9 cellular contexts compared by ENCODE assay signal in genomic region chr9:4689687-4690104, GRCh38. TPM values are rescaled to one million over a fixed set of nuclear protein-coding genes. Genes with fewer than 3 reads are reported as not detected.
DNase-seq lines count a peak whose midpoint lies in the region; ATAC-seq and TF ChIP-seq lines count a peak whose summit lies in the region.
"Had no signal": no experiment of that assay in that cellular context is flagged by ENCODE, and none has a peak within 500 bp of the region (broad histone marks: within the 10 kb centered on the region; RNA-seq: fewer than 3 reads in every experiment).

No MANE protein-coding gene starts in this region.

- H3K9ac ChIP-seq in KMS-11 (no peak overlapping the region), neural progenitor cell (no peak overlapping the region)

- H3F3A ChIP-seq in neural progenitor cell (ENCODE audit: low read depth), result peaks cover 3% of the 10 kb centered on the region

- peak; percentile 74 for ATAC-seq in GM18867 (IDR thresholded peaks at IDR 0.05; ENCODE audit: unreplicated experiment)
- ATAC-seq in GM21723 (IDR thresholded peaks at IDR 0.05; ENCODE audit: unreplicated experiment), result peak; percentile 68
- no peak for ATAC-seq in memory B cell (ENCODE audit: low read depth)
- ATAC-seq: HCT116 had no signal

- H3K4me3 ChIP-seq in KMS-11 (IDR thresholded peaks at IDR 0.05; ENCODE audit: insufficient read depth, low read depth, low read length) (no peak overlapping the region), neural progenitor cell (no peak overlapping the region)

- H3K27me3 Mint-ChIP-seq in memory B cell (no peaks in the 10 kb centered on the region), neural progenitor cell (ENCODE audit: insufficient read depth, low read depth) (no peaks in the 10 kb centered on the region)

- H4K20me1 ChIP-seq in KMS-11 (ENCODE audit: insufficient read depth) (no peaks in the 10 kb centered on the region), neural progenitor cell (ENCODE audit: low read depth) (no peaks in the 10 kb centered on the region)

- DNase-seq in memory B cell (ENCODE audit: low spot score in 2 of 2), result no peak
- no peak for DNase-seq in ecto neural progenitor cell (ENCODE audit: low spot score)
- DNase-seq in neural progenitor cell (ENCODE audit: low spot score), result no peak
- no peak for DNase-seq in cerebellar nuclear complex (lab: John Stamatoyannopoulos, UW)
- DNase-seq in caudate nucleus (lab: John Stamatoyannopoulos, UW), result no peak

- H3K27me3 ChIP-seq in KMS-11 (ENCODE audit: insufficient read depth, low read depth) (no peaks in the 10 kb centered on the region), neural progenitor cell (no peaks in the 10 kb centered on the region)

- TF ChIP-seq CTCF in KMS-11 (conservative IDR thresholded peaks at IDR 0.05; ENCODE audit: low read depth, low read length) (no peak), neural progenitor cell (IDR thresholded peaks at IDR 0.05) (no peak)

- H3K4me1 Mint-ChIP-seq in memory B cell, result peaks cover 25% of the 10 kb centered on the region
- no peaks in the 10 kb centered on the region for H3K4me1 Mint-ChIP-seq in neural progenitor cell

- H3K4me1 ChIP-seq in KMS-11 (ENCODE audit: low read depth, poor library complexity, severe bottlenecking), result peaks cover 36% of the 10 kb centered on the region
- H3K4me1 ChIP-seq in neural progenitor cell, result no peaks in the 10 kb centered on the region

- H3K79me2 ChIP-seq in KMS-11 (ENCODE audit: insufficient read depth, low read depth) (peaks cover 24% of the 10 kb centered on the region; the same call in 1 of the 2 replicates), neural progenitor cell (ENCODE audit: low read depth) (peaks cover 26% of the 10 kb centered on the region)

- H3K36me3 ChIP-seq in KMS-11 (ENCODE audit: insufficient read depth) (0 out of 2 replicates have a peak, but pooled peaks cover 4% of the 10 kb centered on the region), neural progenitor cell (peaks cover 6% of the 10 kb centered on the region)

- peaks cover 30% of the 10 kb centered on the region for H3K36me3 Mint-ChIP-seq in memory B cell
- peaks cover 20% of the 10 kb centered on the region for H3K36me3 Mint-ChIP-seq in neural progenitor cell

- no peak overlapping the region for H3K4me3 Mint-ChIP-seq in memory B cell
- H3K4me3 Mint-ChIP-seq in neural progenitor cell, result no peak overlapping the region

- H3K27ac Mint-ChIP-seq in memory B cell (peak overlapping the region; percentile 32), neural progenitor cell (no peak overlapping the region)

- H3K4me2 ChIP-seq in KMS-11 (peak overlapping the region; percentile 46), neural progenitor cell (no peak overlapping the region)

- H3K9me3 Mint-ChIP-seq in memory B cell, result no peaks in the 10 kb centered on the region
- no peaks in the 10 kb centered on the region for H3K9me3 Mint-ChIP-seq in neural progenitor cell

- no peak overlapping the region for H2AFZ ChIP-seq in KMS-11 (ENCODE audit: low read depth)
- H2AFZ ChIP-seq in neural progenitor cell (replicated peaks), result no peak overlapping the region

- H3K27ac ChIP-seq in KMS-11 (peak overlapping the region; percentile 53), neural progenitor cell (no peak overlapping the region), caudate nucleus (ENCODE audit: low read depth, low read length) (no peak overlapping the region)

- H3K9me3 ChIP-seq in neural progenitor cell (ENCODE audit: low read depth), result no peaks in the 10 kb centered on the region

RNA-seq across cellular contexts. Expression of gene CDC37L1, which starts 10.3 kb away (rescaled TPM):
- total RNA-seq in neural progenitor cell (ENCODE audit: low replicate concordance), result 24.3 and 32.1 TPM in 2 replicates

RNA-seq across cellular contexts. Expression of gene SPATA6L, which starts 23.4 kb away (rescaled TPM):
- 0.99 TPM in 1 of 2 replicates, not detected in the other for total RNA-seq in neural progenitor cell (ENCODE audit: low replicate concordance)

RNA-seq across cellular contexts. Expression of gene PLPP6, which starts 27.6 kb away (rescaled TPM):
- 10.5 and 11.1 TPM in 2 replicates for total RNA-seq in neural progenitor cell (ENCODE audit: low replicate concordance)

RNA-seq across cellular contexts. Expression of gene AK3, which starts 51.3 kb away (rescaled TPM):
- total RNA-seq in neural progenitor cell (ENCODE audit: low replicate concordance), result 33.9 and 54.8 TPM in 2 replicates
